7 cellular contexts compared by ENCODE assay signal in genomic region chr10:101441539-101442455, GRCh38.
DNase-seq lines count a peak whose midpoint lies in the region; ATAC-seq and TF ChIP-seq lines count a peak whose summit lies in the region.

No MANE protein-coding gene starts in this region.

- no peak for TF ChIP-seq EP300 in sigmoid colon (IDR thresholded peaks at IDR 0.05)

- H3K36me3 ChIP-seq in DOHH2 (ENCODE audit: control insufficient read depth, low read length) (no peaks in the 10 kb centered on the region), sigmoid colon (no peaks in the 10 kb centered on the region)

- intact Hi-C loops in sigmoid colon (cut with DNase I) (loop anchor here (5.0 kb wide), 1 partner anchor 224 kb away; no protein-coding TSS in a partner anchor), lower leg skin (cut with DNase I; ENCODE audit: low total_unique reads) (loop anchor here (10.0 kb wide), 1 partner anchor 137 kb away; no protein-coding TSS in a partner anchor)

- peak; percentile 78 for TF ChIP-seq CTCF in DOHH2 (IDR thresholded peaks at IDR 0.05; ENCODE audit: low read depth, low read length, poor library complexity, severe bottlenecking)
- peak; percentile 72 for TF ChIP-seq CTCF in astrocyte of the cerebellum (IDR thresholded peaks at IDR 0.05; ENCODE audit: low read depth, low read length, missing control alignments)
- peak in 3 of 4 experiments; percentile 23 to 45 (median 28) for TF ChIP-seq CTCF in sigmoid colon (IDR thresholded peaks at IDR 0.05)
- TF ChIP-seq CTCF in lower leg skin (IDR thresholded peaks at IDR 0.05), result no peak

- H3K27ac ChIP-seq in DOHH2 (ENCODE audit: low read depth, low read length) (no peak overlapping the region), sigmoid colon (no peak overlapping the region)

- no peaks in the 10 kb centered on the region for H3K79me2 ChIP-seq in DOHH2 (ENCODE audit: control insufficient read depth, low read length)

- ATAC-seq in HG02885 (IDR thresholded peaks at IDR 0.05; ENCODE audit: poor library complexity, unreplicated experiment), result peak; percentile 46

- in situ Hi-C loops in astrocyte of the cerebellum (cut with HindIII; ENCODE audit: low sequenced_read_pairs), result no loop called here

- no peaks in the 10 kb centered on the region for H3K27me3 ChIP-seq in DOHH2 (ENCODE audit: control insufficient read depth, low read length)
- no peaks in the 10 kb centered on the region for H3K27me3 ChIP-seq in sigmoid colon

- WGBS in sigmoid colon, 2 donors, result 73 to 79% methylated on average over 17 of the region's 17 CpGs
- 61% methylated on average over 17 of the region's 17 CpGs for WGBS in lower leg skin, 2 donors

- H4K20me1 ChIP-seq in DOHH2 (ENCODE audit: control insufficient read depth, insufficient read depth, low read depth, low read length), result 0 out of 2 replicates have a peak, but pooled peaks cover 8% of the 10 kb centered on the region

- TF ChIP-seq POLR2A in sigmoid colon (IDR thresholded peaks at IDR 0.05) (no peak), lower leg skin (IDR thresholded peaks at IDR 0.05) (no peak)

- no peak overlapping the region for H3K4me2 ChIP-seq in DOHH2 (ENCODE audit: low read length)

- DNase-seq in NCI-H748 treated with DMSO at 0.1 percent for 48 hours (lab: John Stamatoyannopoulos, UW), result peak; percentile 33
- DNase-seq in astrocyte of the cerebellum (ENCODE audit: low read depth), result peak; percentile 34
- DNase-seq in hepatic stellate cell (ENCODE audit: low spot score), result peak; percentile 33
- DNase-seq in sigmoid colon, result no peak
- DNase-seq in lower leg skin (ENCODE audit: low spot score in 2 of 2), result no peak

- H3K4me1 ChIP-seq in DOHH2 (ENCODE audit: control insufficient read depth, low read length) (no peaks in the 10 kb centered on the region; the same call in 1 of the 2 replicates), sigmoid colon (peaks cover 0 to 4% (median 0%) of the 10 kb centered on the region in 4 donors)

- H3K4me3 ChIP-seq in DOHH2 (ENCODE audit: low read length), result no peak overlapping the region
- no peak overlapping the region for H3K4me3 ChIP-seq in astrocyte of the cerebellum (ENCODE audit: low read depth, low read length)
- H3K4me3 ChIP-seq in sigmoid colon, result no peak overlapping the region
- H3K4me3 ChIP-seq in lower leg skin (ENCODE audit: low read depth, poor library complexity, severe bottlenecking), result no peak overlapping the region

- no peaks in the 10 kb centered on the region for H3K9me3 ChIP-seq in DOHH2 (ENCODE audit: control insufficient read depth, insufficient read depth, low read length)
- no peaks in the 10 kb centered on the region for H3K9me3 ChIP-seq in sigmoid colon

- H3F3A ChIP-seq in DOHH2 (ENCODE audit: control insufficient read depth, insufficient read depth), result no peaks in the 10 kb centered on the region

- H3K9me2 ChIP-seq in DOHH2 (replicated peaks; ENCODE audit: control insufficient read depth, low read length), result no peaks in the 10 kb centered on the region

Comparison
In these comparisons a context has a peak if more than half of its experiments do, and no peak if none do; other contexts are left out.
1. CTCF ChIP-seq: peak in DOHH2 (single experiment), astrocyte of the cerebellum (single experiment) and sigmoid colon (3 of 4); none in lower leg skin (0 of 3).
2. DNase-seq: peak in NCI-H748 treated with DMSO at 0.1 percent for 48 hours (single experiment), astrocyte of the cerebellum (single experiment) and hepatic stellate cell (single experiment); none in sigmoid colon (single experiment) and lower leg skin (0 of 2).